ENCODE assay signal across 1 cellular context in genomic region chr19:41930926-41931592, GRCh38.
A peak's percentile ranks its signal among the peaks of the same experiment; 100 is the strongest.
TF ChIP-seq lines count a peak whose summit lies in the region.

No MANE protein-coding gene starts in this region.

TF ChIP-seq in K562, 482 proteins besides CTCF, POLR2A, EP300 and RAD21:
- TF ChIP-seq ZNF79 (CRISPR knock-in tag; IDR thresholded peaks at IDR 0.05; ENCODE audit: low read depth) (no peak), CREM (IDR thresholded peaks at IDR 0.05; ENCODE audit: low read depth) (no peak), ZNF146 (CRISPR knock-in tag; IDR thresholded peaks at IDR 0.05; ENCODE audit: unreplicated experiment) (no peak), ZKSCAN1 (IDR thresholded peaks at IDR 0.05; ENCODE audit: low read depth, low read length) (peak; percentile 94), ZBTB7A (IDR thresholded peaks at IDR 0.05; ENCODE audit: borderline replicate concordance, control insufficient read depth, low read depth, low read length) (no peak), CHCHD3 (CRISPR knock-in tag; IDR thresholded peaks at IDR 0.05) (no peak), MED1 (CRISPR knock-in tag; IDR thresholded peaks at IDR 0.05; ENCODE audit: borderline replicate concordance) (no peak), ZNF740 (CRISPR knock-in tag; IDR thresholded peaks at IDR 0.05) (peak; percentile 73), ZNF740 (tag; IDR thresholded peaks at IDR 0.05) (no peak; a peak in 1 of 4 replicates), CBFA2T2 (conservative IDR thresholded peaks at IDR 0.05) (no peak), TAL1 (IDR thresholded peaks at IDR 0.05) (no peak), ZNF518B (CRISPR knock-in tag; IDR thresholded peaks at IDR 0.05) (no peak)
